ENCODE assay signal across 28 cellular contexts in genomic region chr17:17865035-17865434, GRCh38.
"Had no signal": no experiment of that assay in that cellular context is flagged by ENCODE, and none has a peak within 500 bp of the region (broad histone marks: within the 10 kb centered on the region; RNA-seq: fewer than 3 reads in every experiment).

No MANE protein-coding gene starts in this region.

- H3K27me3 ChIP-seq: colonic mucosa, esophagus squamous epithelium, gastrocnemius medialis, heart right ventricle, left lung had no signal

- H3K27ac Mint-ChIP-seq: dendritic cell treated with granulocyte-macrophage colony-stimulating factor and Interleukin-4, amounts not matched to agents 40 ng/mL and 50 ng/mL, for 4 days; effector memory CD8-positive, alpha-beta T cell; endodermal cell; mesothelial cell of epicardium; naive B cell had no signal

- H3K27ac ChIP-seq: colonic mucosa, epithelial cell of prostate, esophagus squamous epithelium, gastrocnemius medialis, heart right ventricle, left lung, lower lobe of right lung had no signal

- H3K4me3 ChIP-seq: colonic mucosa, esophagus squamous epithelium, gastrocnemius medialis, heart right ventricle, left lung, lower lobe of right lung, mucosa of descending colon had no signal

- ATAC-seq: effector memory CD8-positive, alpha-beta T cell; esophagus mucosa; gastrocnemius medialis; heart right ventricle; left cardiac atrium; left lung; left ventricle myocardium superior; lower lobe of right lung; mucosa of descending colon had no signal

- DNase-seq: colonic mucosa; cortex of kidney; effector CD8-positive, alpha-beta T cell; effector memory CD8-positive, alpha-beta T cell; endodermal cell; erythroblast; esophagus squamous epithelium; foreskin fibroblast; foreskin melanocyte; gastrocnemius medialis; glutamatergic neuron; head of caudate nucleus; heart right ventricle; hippocampal formation; left cardiac atrium; left lung; lower lobe of right lung; mesenchymal stem cell; mucosa of descending colon; naive B cell had no signal

- H3K27me3 Mint-ChIP-seq: dendritic cell treated with granulocyte-macrophage colony-stimulating factor and Interleukin-4, amounts not matched to agents 40 ng/mL and 50 ng/mL, for 4 days; effector memory CD8-positive, alpha-beta T cell; naive B cell had no signal

- H3K36me3 Mint-ChIP-seq: naive B cell had no signal

- FAIRE-seq: endometrium, islet of Langerhans, keratinocyte had no signal

- H3K9me3 Mint-ChIP-seq: dendritic cell treated with granulocyte-macrophage colony-stimulating factor and Interleukin-4, amounts not matched to agents 40 ng/mL and 50 ng/mL, for 4 days; effector memory CD8-positive, alpha-beta T cell; endodermal cell; mesothelial cell of epicardium; naive B cell had no signal

- H3K4me1 ChIP-seq: colonic mucosa had no signal

- H3K9me3 ChIP-seq: colonic mucosa, esophagus squamous epithelium, gastrocnemius medialis, heart right ventricle, left lung, lower lobe of right lung, mucosa of descending colon had no signal

- H3K4me3 Mint-ChIP-seq: dendritic cell treated with granulocyte-macrophage colony-stimulating factor and Interleukin-4, amounts not matched to agents 40 ng/mL and 50 ng/mL, for 4 days; effector memory CD8-positive, alpha-beta T cell; endodermal cell; mesothelial cell of epicardium; naive B cell had no signal

- H3K36me3 ChIP-seq: colonic mucosa had no signal
